1 cellular context compared by ENCODE assay signal in genomic region chr9:98951967-98952366, GRCh38.
TF ChIP-seq lines count a peak whose summit lies in the region.

No MANE protein-coding gene starts in this region.

TF ChIP-seq in IMR-90, 13 proteins besides CTCF, POLR2A, EP300 and RAD21 (continued from another document):
- no peak for TF ChIP-seq RFX5 (IDR thresholded peaks at IDR 0.05; ENCODE audit: low read depth, low read length)
- TF ChIP-seq ELK1 (IDR thresholded peaks at IDR 0.05; ENCODE audit: borderline replicate concordance, low read depth, low read length), result no peak
- TF ChIP-seq CHD1 (IDR thresholded peaks at IDR 0.05; ENCODE audit: low read depth, low read length), result no peak
- no peak for TF ChIP-seq RCOR1 (IDR thresholded peaks at IDR 0.05; ENCODE audit: insufficient replicate concordance, low read length)
